ENCODE assay signal across 33 cellular contexts in genomic region chr15:29012097-29012496, GRCh38.
"Had no signal": no experiment of that assay in that cellular context is flagged by ENCODE, and none has a peak within 500 bp of the region (broad histone marks: within the 10 kb centered on the region; RNA-seq: fewer than 3 reads in every experiment).

No MANE protein-coding gene starts in this region.

- H3K27ac Mint-ChIP-seq: activated CD4-positive, alpha-beta memory T cell treated with anti-CD3 and anti-CD28 coated beads for 36 hours; activated CD4-positive, alpha-beta T cell treated with anti-CD3 and anti-CD28 coated beads for 36 hours; activated CD4-positive, alpha-beta T cell treated with anti-CD3 and anti-CD28 coated beads, Interleukin-2, amount 10 ng/mL, durations not matched to agents 24 days and 14 days; activated CD8-positive, alpha-beta T cell treated with anti-CD3 and anti-CD28 coated beads, Interleukin-2, amount 10 ng/mL, durations not matched to agents 7 days and 5 days; activated naive CD4-positive, alpha-beta T cell treated with anti-CD3 and anti-CD28 coated beads for 36 hours; activated T-helper 1 cell treated with anti-CD3 and anti-CD28 coated beads, Interleukin-12 subunit alpha, Interleukin-12 subunit beta, Interleukin-2, Interleukin-4 antibody, amounts not matched to agents 30 ng/mL and 10 ng/mL and 1 ng/mL, durations not matched to agents 14 hours and 24 hours and 36 hours; activated T-helper 2 cell treated with anti-CD3 and anti-CD28 coated beads, Interferon-gamma antibody, Interleukin-2, Interleukin-4, amounts not matched to agents 10 μg/mL and 5 μg/mL and 100 μg/mL, durations not matched to agents 14 hours and 24 hours and 36 hours; dendritic cell treated with granulocyte-macrophage colony-stimulating factor and Interleukin-4, amounts not matched to agents 40 ng/mL and 50 ng/mL, for 4 days; endodermal cell; T-helper 17 cell; T-helper 2 cell treated with Interferon-gamma antibody and Interleukin-4, amounts not matched to agents 5 μg/mL and 100 μg/mL, for 36 hours had no signal

- H3K36me3 Mint-ChIP-seq: activated CD8-positive, alpha-beta memory T cell treated with anti-CD3 and anti-CD28 coated beads, Interleukin-2, amount 10 ng/mL, durations not matched to agents 7 days and 5 days had no signal

- H3K9me3 Mint-ChIP-seq: activated CD4-positive, alpha-beta memory T cell treated with anti-CD3 and anti-CD28 coated beads for 36 hours; activated CD4-positive, alpha-beta T cell treated with anti-CD3 and anti-CD28 coated beads, Interleukin-2, amount 10 ng/mL, durations not matched to agents 24 days and 14 days; activated naive CD4-positive, alpha-beta T cell treated with anti-CD3 and anti-CD28 coated beads for 36 hours; activated T-helper 1 cell treated with anti-CD3 and anti-CD28 coated beads, Interleukin-12 subunit alpha, Interleukin-12 subunit beta, Interleukin-2, Interleukin-4 antibody, amounts not matched to agents 30 ng/mL and 10 ng/mL and 1 ng/mL, durations not matched to agents 14 hours and 24 hours and 36 hours; activated T-helper 2 cell treated with anti-CD3 and anti-CD28 coated beads, Interferon-gamma antibody, Interleukin-2, Interleukin-4, amounts not matched to agents 10 μg/mL and 5 μg/mL and 100 μg/mL, durations not matched to agents 14 hours and 24 hours and 36 hours; central memory CD8-positive, alpha-beta T cell; dendritic cell treated with granulocyte-macrophage colony-stimulating factor and Interleukin-4, amounts not matched to agents 40 ng/mL and 50 ng/mL, for 4 days; endodermal cell; T-helper 2 cell treated with Interferon-gamma antibody and Interleukin-4, amounts not matched to agents 5 μg/mL and 100 μg/mL, for 36 hours had no signal

- H3K27me3 Mint-ChIP-seq: activated CD4-positive, alpha-beta memory T cell treated with anti-CD3 and anti-CD28 coated beads for 36 hours; activated CD4-positive, alpha-beta T cell treated with anti-CD3 and anti-CD28 coated beads for 36 hours; activated CD4-positive, alpha-beta T cell treated with anti-CD3 and anti-CD28 coated beads, Interleukin-2, amount 10 ng/mL, durations not matched to agents 24 days and 14 days; activated CD8-positive, alpha-beta memory T cell treated with anti-CD3 and anti-CD28 coated beads, Interleukin-2, amount 10 ng/mL, durations not matched to agents 7 days and 5 days; activated naive CD8-positive, alpha-beta T cell; central memory CD8-positive, alpha-beta T cell; dendritic cell treated with granulocyte-macrophage colony-stimulating factor and Interleukin-4, amounts not matched to agents 40 ng/mL and 50 ng/mL, for 4 days; T-helper 17 cell had no signal

- H3K4me1 Mint-ChIP-seq: endodermal cell had no signal

- H3K36me3 ChIP-seq: brain microvascular endothelial cell had no signal

- H3K27ac ChIP-seq: brain microvascular endothelial cell, coronary artery had no signal

- ATAC-seq: activated CD4-positive, alpha-beta T cell treated with anti-CD3 and anti-CD28 coated beads for 36 hours; activated CD8-positive, alpha-beta memory T cell treated with anti-CD3 and anti-CD28 coated beads, Interleukin-2, amount 10 ng/mL, durations not matched to agents 7 days and 5 days; activated CD8-positive, alpha-beta T cell treated with anti-CD3 and anti-CD28 coated beads, Interleukin-2, amount 10 ng/mL, durations not matched to agents 7 days and 5 days; esophagus mucosa; T-helper 17 cell had no signal

- H3K27me3 ChIP-seq: brain microvascular endothelial cell, dorsolateral prefrontal cortex had no signal

- FAIRE-seq: astrocyte, bronchial epithelial cell, frontal cortex had no signal

- H3K4me3 ChIP-seq: coronary artery, dorsolateral prefrontal cortex had no signal

- DNase-seq: activated CD4-positive, alpha-beta memory T cell treated with anti-CD3 and anti-CD28 coated beads for 36 hours; activated CD4-positive, alpha-beta T cell treated with anti-CD3 and anti-CD28 coated beads for 36 hours; activated CD4-positive, alpha-beta T cell treated with anti-CD3 and anti-CD28 coated beads, Interleukin-2, amount 10 ng/mL, durations not matched to agents 24 days and 14 days; activated CD4-positive, CD25-positive, alpha-beta regulatory T cell; activated CD4-positive, CD25-positive, alpha-beta regulatory T cell treated with anti-CD3 and anti-CD28 coated beads, Interleukin-2, amount 50 U/mL, for 72 hours; activated CD8-positive, alpha-beta memory T cell treated with anti-CD3 and anti-CD28 coated beads, Interleukin-2, amount 10 ng/mL, durations not matched to agents 7 days and 5 days; activated CD8-positive, alpha-beta memory T cell treated with anti-CD3 and anti-CD28 coated beads, Interleukin-2, amount 50 U/mL, for 4 hours; activated CD8-positive, alpha-beta T cell treated with anti-CD3 and anti-CD28 coated beads, Interleukin-2, amount 10 ng/mL, durations not matched to agents 7 days and 5 days; activated effector memory CD4-positive, alpha-beta T cell treated with anti-CD3 and anti-CD28 coated beads, Interleukin-2, amount 50 U/mL, for 16 hours; activated naive CD4-positive, alpha-beta T cell treated with anti-CD3 and anti-CD28 coated beads for 36 hours; activated T-cell treated with anti-CD3 and anti-CD28 coated beads, Interleukin-2, amount 50 U/mL, for 1 hour; activated T-cell treated with anti-CD3 and anti-CD28 coated beads, Interleukin-2, amount 50 U/mL, for 48 hours; amniotic stem cell; anterior cingulate cortex; brain microvascular endothelial cell; dorsolateral prefrontal cortex; effector memory CD4-positive, alpha-beta T cell; endodermal cell; foreskin fibroblast; T-helper 1 cell; T-helper 17 cell; T1000 had no signal

- H3K4me3 Mint-ChIP-seq: activated CD4-positive, alpha-beta memory T cell treated with anti-CD3 and anti-CD28 coated beads for 36 hours; activated CD4-positive, alpha-beta T cell treated with anti-CD3 and anti-CD28 coated beads for 36 hours; activated CD4-positive, alpha-beta T cell treated with anti-CD3 and anti-CD28 coated beads, Interleukin-2, amount 10 ng/mL, durations not matched to agents 24 days and 14 days; activated CD8-positive, alpha-beta memory T cell treated with anti-CD3 and anti-CD28 coated beads, Interleukin-2, amount 10 ng/mL, durations not matched to agents 7 days and 5 days; activated CD8-positive, alpha-beta T cell treated with anti-CD3 and anti-CD28 coated beads, Interleukin-2, amount 10 ng/mL, durations not matched to agents 7 days and 5 days; activated naive CD4-positive, alpha-beta T cell treated with anti-CD3 and anti-CD28 coated beads for 36 hours; activated naive CD8-positive, alpha-beta T cell; activated T-helper 1 cell treated with anti-CD3 and anti-CD28 coated beads, Interleukin-12 subunit alpha, Interleukin-12 subunit beta, Interleukin-2, Interleukin-4 antibody, amounts not matched to agents 30 ng/mL and 10 ng/mL and 1 ng/mL, durations not matched to agents 14 hours and 24 hours and 36 hours; central memory CD8-positive, alpha-beta T cell; dendritic cell treated with granulocyte-macrophage colony-stimulating factor and Interleukin-4, amounts not matched to agents 40 ng/mL and 50 ng/mL, for 4 days; endodermal cell; T-helper 17 cell; T-helper 2 cell treated with Interferon-gamma antibody and Interleukin-4, amounts not matched to agents 5 μg/mL and 100 μg/mL, for 36 hours had no signal
